ENCODE assay signal across 9 cellular contexts in genomic region chr20:46814366-46815232, GRCh38.
DNase-seq lines count a peak whose midpoint lies in the region; ATAC-seq, FAIRE-seq and TF ChIP-seq lines count a peak whose summit lies in the region.
"Had no signal": no experiment of that assay in that cellular context is flagged by ENCODE, and none has a peak within 500 bp of the region (broad histone marks: within the 10 kb centered on the region; RNA-seq: fewer than 3 reads in every experiment).

No MANE protein-coding gene starts in this region.

- peaks cover 18% of the 10 kb centered on the region for H3K27me3 Mint-ChIP-seq in astrocyte (ENCODE audit: low read depth, unreplicated experiment)

- no peak overlapping the region for H2BK15ac ChIP-seq in neuronal stem cell (ENCODE audit: low read length)

- H2BK5ac ChIP-seq in neuronal stem cell (ENCODE audit: low read length): no peak overlapping the region

- no peak overlapping the region for H3K14ac ChIP-seq in neuronal stem cell (ENCODE audit: low read length)

- H4K8ac ChIP-seq in neuronal stem cell (ENCODE audit: low read depth, low read length): no peak overlapping the region

- no CpG with 5 or more reads among the region's 8 CpGs for WGBS in neuronal stem cell (ENCODE audit: extremely low coverage in 2 of 2, insufficient read length in 2 of 2, insufficient replicate concordance in 1 of 2), 2 donors

- no peaks in the 10 kb centered on the region for H3K36me3 ChIP-seq in astrocyte (ENCODE audit: insufficient read depth, low read length)
- no peaks in the 10 kb centered on the region for H3K36me3 ChIP-seq in neuronal stem cell (replicated peaks in 1 of 2; ENCODE audit: control insufficient read depth in 2 of 2, insufficient read depth in 2 of 2, low read length in 2 of 2)

- H3K4me3 ChIP-seq in astrocyte (ENCODE audit: insufficient read depth, low read depth, low read length) (peak overlapping the region; percentile 36), neuronal stem cell (ENCODE audit: low read length in 2 of 2) (no peak overlapping the region)

- H2AK5ac ChIP-seq in neuronal stem cell (ENCODE audit: low read depth, low read length): no peak overlapping the region

- H3K27ac Mint-ChIP-seq in astrocyte (ENCODE audit: unreplicated experiment): peak overlapping the region; percentile 89
- H3K27ac Mint-ChIP-seq: activated naive CD8-positive, alpha-beta T cell had no signal

- H2AFZ ChIP-seq in astrocyte (ENCODE audit: low read depth, low read length) (no peak overlapping the region), neuronal stem cell (ENCODE audit: low read length) (no peak overlapping the region)

- FAIRE-seq in astrocyte (lab: Jason Lieb, UNC): peak; percentile 62

- H3K4me3 Mint-ChIP-seq in astrocyte (ENCODE audit: unreplicated experiment): no peak overlapping the region
- H3K4me3 Mint-ChIP-seq: activated naive CD8-positive, alpha-beta T cell had no signal

- no peak overlapping the region for H4K91ac ChIP-seq in neuronal stem cell (ENCODE audit: low read depth, low read length, poor library complexity)

- H3K9me3 ChIP-seq in astrocyte (ENCODE audit: insufficient read depth, low read depth, low read length) (no peaks in the 10 kb centered on the region), neuronal stem cell (replicated peaks in 1 of 2; ENCODE audit: control insufficient read depth in 2 of 2, insufficient read depth in 1 of 2, low read depth in 1 of 2, low read length in 2 of 2) (peaks cover 0 to 7% of the 10 kb centered on the region in 2 donors)

- H3K23ac ChIP-seq in neuronal stem cell (ENCODE audit: low read depth, low read length, poor library complexity): no peak overlapping the region

- no peak overlapping the region for H3K4ac ChIP-seq in neuronal stem cell (ENCODE audit: low read length)

- H3K79me2 ChIP-seq in astrocyte (ENCODE audit: insufficient read depth, low read length): no peaks in the 10 kb centered on the region

- peaks cover 18% of the 10 kb centered on the region for H3K4me1 Mint-ChIP-seq in astrocyte (ENCODE audit: low read depth, unreplicated experiment)

- H2BK120ac ChIP-seq in neuronal stem cell (ENCODE audit: low read depth, low read length): no peak overlapping the region

- H3K4me2 ChIP-seq in astrocyte (ENCODE audit: low read length) (peak overlapping the region; percentile 79), neuronal stem cell (ENCODE audit: insufficient read depth, low read length, poor library complexity, severe bottlenecking) (peak overlapping the region; percentile 23)

- ATAC-seq in HG02588 (IDR thresholded peaks at IDR 0.05; ENCODE audit: unreplicated experiment) (no peak), HG02759 (IDR thresholded peaks at IDR 0.05; ENCODE audit: unreplicated experiment) (no peak), HG03097 (IDR thresholded peaks at IDR 0.05; ENCODE audit: low FRiP score, unreplicated experiment) (no peak)

- no peak overlapping the region for H3K18ac ChIP-seq in neuronal stem cell (ENCODE audit: low read length)

- no peaks in the 10 kb centered on the region for H4K20me1 ChIP-seq in astrocyte (ENCODE audit: insufficient read depth, low read length)

- no peak for TF ChIP-seq CTCF in astrocyte (IDR thresholded peaks at IDR 0.05; ENCODE audit: insufficient read depth, low read depth, low read length)

- no peak overlapping the region for H2BK12ac ChIP-seq in neuronal stem cell (ENCODE audit: low read length)

- H3K36me3 Mint-ChIP-seq in astrocyte (ENCODE audit: low read depth, unreplicated experiment): no peaks in the 10 kb centered on the region
- H3K36me3 Mint-ChIP-seq: activated naive CD8-positive, alpha-beta T cell had no signal

- H3K9ac ChIP-seq in astrocyte (ENCODE audit: low read length) (peak overlapping the region; percentile 49), neuronal stem cell (ENCODE audit: low read depth, low read length, poor library complexity) (no peak overlapping the region)

- DNase-seq in ELF-1 (ENCODE audit: low read depth, low spot score) (peak; percentile 94), NCI-H1930 (lab: John Stamatoyannopoulos, UW) (peak; percentile 35 to 57), astrocyte (ENCODE audit: low read depth) (peak; percentile 85), neuronal stem cell (ENCODE audit: low spot score) (peak; percentile 82)
- no peak for DNase-seq in effector CD8-positive, alpha-beta T cell (lab: John Stamatoyannopoulos, UW)

- H3K27ac ChIP-seq in astrocyte (ENCODE audit: low read depth, low read length): peak overlapping the region; percentile 64
- H3K27ac ChIP-seq in neuronal stem cell (replicated peaks; ENCODE audit: low read length): no peak overlapping the region

- H3K79me1 ChIP-seq in neuronal stem cell (ENCODE audit: low read depth, low read length): no peaks in the 10 kb centered on the region

- H3K9me3 Mint-ChIP-seq in astrocyte (ENCODE audit: unreplicated experiment): no peaks in the 10 kb centered on the region

- peaks cover 13% of the 10 kb centered on the region for H3K4me1 ChIP-seq in astrocyte (ENCODE audit: insufficient read depth, low read length)
- H3K4me1 ChIP-seq in neuronal stem cell (ENCODE audit: control insufficient read depth in 2 of 2, insufficient read depth in 1 of 2, low read depth in 1 of 2, low read length in 2 of 2): peaks cover 0 to 7% of the 10 kb centered on the region in 2 donors

- H3K27me3 ChIP-seq in astrocyte (ENCODE audit: insufficient read depth, low read length) (peaks cover 11% of the 10 kb centered on the region), neuronal stem cell (ENCODE audit: control insufficient read depth in 3 of 3, insufficient read depth in 3 of 3, low read depth in 1 of 3, low read length in 3 of 3) (peaks cover 5 to 29% (median 21%) of the 10 kb centered on the region in 3 experiments)
